ENCODE assay signal across 8 cellular contexts in genomic region chr7:90210925-90211324, GRCh38. TPM values are rescaled to one million over a fixed set of nuclear protein-coding genes. Genes with fewer than 3 reads are reported as not detected.
DNase-seq lines count a peak whose midpoint lies in the region; ATAC-seq, FAIRE-seq and TF ChIP-seq lines count a peak whose summit lies in the region.

No MANE protein-coding gene starts in this region.

- peaks cover 6% of the 10 kb centered on the region for H3K4me1 Mint-ChIP-seq in endothelial cell (ENCODE audit: unreplicated experiment)
- peaks cover 7% of the 10 kb centered on the region for H3K4me1 Mint-ChIP-seq in nephron

- H3K27ac Mint-ChIP-seq in endothelial cell (ENCODE audit: unreplicated experiment) (peak overlapping the region; percentile 76), nephron (peak overlapping the region; percentile 85 to 95 (median 92))

- TF ChIP-seq POLR2A in GM12891 (IDR thresholded peaks at IDR 0.05; ENCODE audit: low read depth, low read length): no peak

- TF ChIP-seq CTCF in AG09309 (IDR thresholded peaks at IDR 0.05; ENCODE audit: control insufficient read depth, insufficient read depth, low read depth, low read length, missing control alignments) (no peak), endothelial cell (IDR thresholded peaks at IDR 0.05; ENCODE audit: unreplicated experiment) (no peak), nephron (IDR thresholded peaks at IDR 0.05; ENCODE audit: unreplicated experiment in 3 of 3) (no peak)

- ATAC-seq in HG02884 (IDR thresholded peaks at IDR 0.05; ENCODE audit: unreplicated experiment): no peak
- ATAC-seq in GM18907 (IDR thresholded peaks at IDR 0.05; ENCODE audit: unreplicated experiment): no peak

- peaks cover 3% of the 10 kb centered on the region for H3K27me3 Mint-ChIP-seq in endothelial cell (ENCODE audit: unreplicated experiment)
- peaks cover 8% of the 10 kb centered on the region for H3K27me3 Mint-ChIP-seq in nephron (ENCODE audit: low read depth)

- H3K36me3 Mint-ChIP-seq in endothelial cell (ENCODE audit: low read depth, unreplicated experiment) (no peaks in the 10 kb centered on the region), nephron (ENCODE audit: low read depth) (no peaks in the 10 kb centered on the region)

- H3K9me3 Mint-ChIP-seq in endothelial cell (ENCODE audit: unreplicated experiment) (no peaks in the 10 kb centered on the region), nephron (no peaks in the 10 kb centered on the region)

- H3K4me3 Mint-ChIP-seq in endothelial cell (ENCODE audit: unreplicated experiment) (peak overlapping the region; percentile 96), nephron (peak overlapping the region in 2 of 3 experiments; percentile 80 to 85)

- no peak for FAIRE-seq in GM12891 (lab: Jason Lieb, UNC)

- H3K4me3 ChIP-seq in AG09309 (ENCODE audit: control insufficient read depth, low read depth, low read length): peak overlapping the region; percentile 71

- DNase-seq in AG09309 (ENCODE audit: low read depth) (no peak), NCI-H1417 (lab: John Stamatoyannopoulos, UW) (peak in 2 of 3 experiments; percentile 69 to 85), endothelial cell (ENCODE audit: low spot score) (peak; percentile 5), GM12891 (ENCODE audit: insufficient read length, low spot score) (no peak), GOT3 (lab: John Stamatoyannopoulos, UW) (no peak)

TF ChIP-seq in GM12891, 5 proteins besides CTCF, POLR2A, EP300 and RAD21:
- TF ChIP-seq TAF1 (IDR thresholded peaks at IDR 0.05; ENCODE audit: low read depth, low read length) (no peak), SPI1 (IDR thresholded peaks at IDR 0.05; ENCODE audit: low read depth, low read length) (no peak), PAX5 (IDR thresholded peaks at IDR 0.05; ENCODE audit: insufficient read depth, low read length, severe bottlenecking) (no peak), POLR2AphosphoS5 (IDR thresholded peaks at IDR 0.05; ENCODE audit: low read depth, low read length) (no peak), POU2F2 (IDR thresholded peaks at IDR 0.05; ENCODE audit: low read depth, low read length) (no peak)
TF ChIP-seq in GM12891: peak in this region for 0.

RNA-seq across cellular contexts. Expression of gene STEAP2, which starts 0.6 kb away (rescaled TPM):
- total RNA-seq in endothelial cell (ENCODE audit: unreplicated experiment): 0.49 TPM
- polyA plus RNA-seq in GM12891 (2012; ENCODE audit: low read depth, missing spikeins): 0.05 TPM

RNA-seq across cellular contexts. Expression of gene CFAP69, which starts 34.0 kb away (rescaled TPM):
- total RNA-seq in endothelial cell (ENCODE audit: unreplicated experiment): 1.8 TPM
- polyA plus RNA-seq in GM12891 (2012; ENCODE audit: low read depth, missing spikeins): 0.41 TPM

RNA-seq across cellular contexts. Expression of gene STEAP1, which starts 56.7 kb away (rescaled TPM):
- 1.0 TPM for total RNA-seq in endothelial cell (ENCODE audit: unreplicated experiment)
- 0.77 TPM for polyA plus RNA-seq in GM12891 (2012; ENCODE audit: low read depth, missing spikeins)

Comparison
In these comparisons a context has a peak if more than half of its experiments do, and no peak if none do; other contexts are left out.
1. DNase-seq: peak in NCI-H1417 (2 of 3) and endothelial cell (single experiment); none in AG09309 (single experiment), GM12891 (single experiment) and GOT3 (single experiment).